11 cellular contexts compared by ENCODE assay signal in the genomic region with DNA sequence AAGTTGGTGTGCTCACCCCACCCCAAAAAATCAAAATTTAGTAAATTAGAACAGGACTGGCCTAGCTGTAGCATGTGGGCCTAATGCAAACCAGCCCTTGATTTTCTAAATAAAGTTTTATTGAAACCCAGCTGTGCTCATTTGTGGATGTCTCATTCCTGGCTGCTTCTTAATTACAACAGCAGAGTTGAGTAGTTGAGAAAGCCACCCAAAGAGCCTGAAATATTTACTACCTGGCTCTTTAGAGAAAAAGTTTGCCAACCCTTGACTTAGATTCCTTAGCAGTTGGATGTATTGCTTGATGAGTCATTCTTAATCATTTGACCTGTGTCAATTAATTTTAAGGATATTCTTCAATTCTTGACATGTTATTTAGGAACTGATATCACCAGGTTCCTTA.
"Had no signal": no experiment of that assay in that cellular context is flagged by ENCODE, and none has a peak within 500 bp of the region (broad histone marks: within the 10 kb centered on the region; RNA-seq: fewer than 3 reads in every experiment).

No MANE protein-coding gene starts in this region.

- H2AFZ ChIP-seq: hepatocyte, neural progenitor cell had no signal

- DNase-seq: activated CD4-positive, alpha-beta memory T cell treated with anti-CD3 and anti-CD28 coated beads for 36 hours; activated gamma-delta T cell; activated naive CD8-positive, alpha-beta T cell treated with anti-CD3 and anti-CD28 coated beads, Interleukin-2, amount 10 ng/mL, durations not matched to agents 7 days and 5 days; activated T-cell treated with anti-CD3 and anti-CD28 coated beads, Interleukin-2, amount 50 U/mL, for 48 hours; aorta; ovary; T-cell had no signal

- H3K27me3 Mint-ChIP-seq: activated CD4-positive, alpha-beta memory T cell treated with anti-CD3 and anti-CD28 coated beads for 36 hours; activated naive CD8-positive, alpha-beta T cell treated with anti-CD3 and anti-CD28 coated beads, Interleukin-2, amount 10 ng/mL, durations not matched to agents 7 days and 5 days; T-cell had no signal

- H3K36me3 Mint-ChIP-seq: activated CD4-positive, alpha-beta memory T cell treated with anti-CD3 and anti-CD28 coated beads for 36 hours; activated naive CD8-positive, alpha-beta T cell treated with anti-CD3 and anti-CD28 coated beads, Interleukin-2, amount 10 ng/mL, durations not matched to agents 7 days and 5 days; neural progenitor cell; stimulated activated effector memory CD8-positive, alpha-beta T cell treated with anti-CD3 and anti-CD28 coated beads, Interleukin-12 subunit alpha, Interleukin-12 subunit beta, amount 100 ng/mL, for 72 hours had no signal

- H3K4me3 Mint-ChIP-seq: activated CD4-positive, alpha-beta memory T cell treated with anti-CD3 and anti-CD28 coated beads for 36 hours; activated naive CD8-positive, alpha-beta T cell treated with anti-CD3 and anti-CD28 coated beads, Interleukin-2, amount 10 ng/mL, durations not matched to agents 7 days and 5 days; neural progenitor cell; stimulated activated effector memory CD8-positive, alpha-beta T cell treated with anti-CD3 and anti-CD28 coated beads, Interleukin-12 subunit alpha, Interleukin-12 subunit beta, amount 100 ng/mL, for 72 hours; T-cell had no signal

- ATAC-seq: stimulated activated effector memory CD8-positive, alpha-beta T cell treated with anti-CD3 and anti-CD28 coated beads, Interleukin-12 subunit alpha, Interleukin-12 subunit beta, amount 100 ng/mL, for 72 hours; T-cell had no signal

- H3K27ac ChIP-seq: hepatocyte, neural progenitor cell, ovary, VCaP had no signal

- H3K79me2 ChIP-seq: hepatocyte had no signal

- H3K9ac ChIP-seq: neural progenitor cell had no signal

- H3K27me3 ChIP-seq: hepatocyte, neural progenitor cell, ovary had no signal

- H3K4me2 ChIP-seq: hepatocyte, neural progenitor cell had no signal

- H3K9me3 Mint-ChIP-seq: activated CD4-positive, alpha-beta memory T cell treated with anti-CD3 and anti-CD28 coated beads for 36 hours; activated naive CD8-positive, alpha-beta T cell treated with anti-CD3 and anti-CD28 coated beads, Interleukin-2, amount 10 ng/mL, durations not matched to agents 7 days and 5 days; neural progenitor cell; stimulated activated effector memory CD8-positive, alpha-beta T cell treated with anti-CD3 and anti-CD28 coated beads, Interleukin-12 subunit alpha, Interleukin-12 subunit beta, amount 100 ng/mL, for 72 hours had no signal

- H3K36me3 ChIP-seq: neural progenitor cell, ovary had no signal

- H3K4me1 Mint-ChIP-seq: activated naive CD8-positive, alpha-beta T cell treated with anti-CD3 and anti-CD28 coated beads, Interleukin-2, amount 10 ng/mL, durations not matched to agents 7 days and 5 days; stimulated activated effector memory CD8-positive, alpha-beta T cell treated with anti-CD3 and anti-CD28 coated beads, Interleukin-12 subunit alpha, Interleukin-12 subunit beta, amount 100 ng/mL, for 72 hours; T-cell had no signal

- H3K4me1 ChIP-seq: neural progenitor cell had no signal

- H3K27ac Mint-ChIP-seq: activated CD4-positive, alpha-beta memory T cell treated with anti-CD3 and anti-CD28 coated beads for 36 hours; activated naive CD8-positive, alpha-beta T cell treated with anti-CD3 and anti-CD28 coated beads, Interleukin-2, amount 10 ng/mL, durations not matched to agents 7 days and 5 days; neural progenitor cell; stimulated activated effector memory CD8-positive, alpha-beta T cell treated with anti-CD3 and anti-CD28 coated beads, Interleukin-12 subunit alpha, Interleukin-12 subunit beta, amount 100 ng/mL, for 72 hours; T-cell had no signal

- H3K4me3 ChIP-seq: hepatocyte, neural progenitor cell, ovary had no signal

- H3K9me3 ChIP-seq: ovary had no signal
